Comparison of ENCODE assay signal across 6 cellular contexts in the genomic region with DNA sequence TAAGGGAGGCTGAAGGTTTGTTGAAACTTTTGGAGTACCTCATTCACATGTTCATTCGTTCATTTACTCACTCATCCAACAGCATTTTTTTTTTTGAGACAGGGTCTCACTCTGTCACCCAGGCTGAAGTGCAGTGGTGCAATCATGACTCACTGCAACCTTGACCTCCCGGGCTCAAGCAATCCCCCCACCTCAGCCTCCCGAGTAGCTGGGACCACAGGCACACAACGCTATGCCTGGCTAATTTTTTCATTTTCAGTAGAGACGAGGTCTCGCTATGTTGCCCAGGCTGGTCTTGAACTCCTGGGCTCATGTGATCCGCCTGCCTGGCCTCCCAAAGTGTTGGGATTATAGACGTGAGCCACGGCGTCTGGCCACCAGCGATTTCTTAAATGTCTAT. TPM values are rescaled to one million over a fixed set of nuclear protein-coding genes. Genes with fewer than 3 reads are reported as not detected.
DNase-seq lines count a peak whose midpoint lies in the region; ATAC-seq and TF ChIP-seq lines count a peak whose summit lies in the region.
"Not testable (repeated sequence)": the region's sequence is repeated elsewhere in the genome, so short reads cannot be mapped to it uniquely, and the experiment has no call there.
"Had no signal": no experiment of that assay in that cellular context is flagged by ENCODE, and none has a peak within 500 bp of the region (broad histone marks: within the 10 kb centered on the region; RNA-seq: fewer than 3 reads in every experiment).

No MANE protein-coding gene starts in this region.

- peak overlapping the region; percentile 25 for H3K27ac Mint-ChIP-seq in activated CD4-positive, alpha-beta T cell treated with anti-CD3 and anti-CD28 coated beads for 36 hours
- H3K27ac Mint-ChIP-seq in glutamatergic neuron (ENCODE audit: unreplicated experiment), result peak overlapping the region; percentile 38
- H3K27ac Mint-ChIP-seq in nephron progenitor cell, result peak overlapping the region; percentile 71

- not testable (repeated sequence) for H3K27me3 Mint-ChIP-seq in activated CD4-positive, alpha-beta T cell treated with anti-CD3 and anti-CD28 coated beads for 36 hours; glutamatergic neuron (ENCODE audit: unreplicated experiment); nephron progenitor cell (ENCODE audit: low read depth, poor library complexity)

- H3K36me3 Mint-ChIP-seq in activated CD4-positive, alpha-beta T cell treated with anti-CD3 and anti-CD28 coated beads for 36 hours (ENCODE audit: low read depth); glutamatergic neuron (ENCODE audit: unreplicated experiment); nephron progenitor cell (ENCODE audit: low read depth): not testable (repeated sequence)

- TF ChIP-seq CTCF in NB4 (IDR thresholded peaks at IDR 0.05; ENCODE audit: low read depth, low read length); glutamatergic neuron (IDR thresholded peaks at IDR 0.05; ENCODE audit: partially characterized antibody, unreplicated experiment); nephron progenitor cell (IDR thresholded peaks at IDR 0.05): not testable (repeated sequence)

- not testable (repeated sequence) for H3K4me3 Mint-ChIP-seq in activated CD4-positive, alpha-beta T cell treated with anti-CD3 and anti-CD28 coated beads for 36 hours; glutamatergic neuron (ENCODE audit: unreplicated experiment); nephron progenitor cell

- not testable (repeated sequence) for H3K4me3 ChIP-seq in NB4 (ENCODE audit: low read depth, low read length)

- DNase-seq in NB4 (ENCODE audit: low read depth) (peak; percentile 27), posterior vena cava (ENCODE audit: low spot score) (peak; percentile 30)
- DNase-seq in activated CD4-positive, alpha-beta T cell treated with anti-CD3 and anti-CD28 coated beads for 36 hours; glutamatergic neuron; nephron progenitor cell: not testable (repeated sequence)

- intact Hi-C loops in activated CD4-positive, alpha-beta T cell treated with anti-CD3 and anti-CD28 coated beads for 36 hours (cut with DNase I, micrococcal nuclease); posterior vena cava (cut with DNase I): not testable (repeated sequence)

- not testable (repeated sequence) for H3K4me1 Mint-ChIP-seq in activated CD4-positive, alpha-beta T cell treated with anti-CD3 and anti-CD28 coated beads for 36 hours; glutamatergic neuron (ENCODE audit: low read depth, unreplicated experiment); nephron progenitor cell

- CTCF ChIA-PET in activated CD4-positive, alpha-beta T cell treated with anti-CD3 and anti-CD28 coated beads for 36 hours (lab: Charles Lee), result not testable (repeated sequence)

- not testable (repeated sequence) for H3K9me3 Mint-ChIP-seq in activated CD4-positive, alpha-beta T cell treated with anti-CD3 and anti-CD28 coated beads for 36 hours (ENCODE audit: low read depth); glutamatergic neuron (ENCODE audit: unreplicated experiment)
- peaks cover 42% of the 10 kb centered on the region for H3K9me3 Mint-ChIP-seq in nephron progenitor cell

- not testable (repeated sequence) for TF ChIP-seq POLR2A in NB4 (IDR thresholded peaks at IDR 0.05; ENCODE audit: extremely low read depth, insufficient read length)

- POLR2A ChIA-PET in activated CD4-positive, alpha-beta T cell treated with anti-CD3 and anti-CD28 coated beads for 36 hours (lab: Charles Lee), result not testable (repeated sequence)

- not testable (repeated sequence) for ATAC-seq in activated CD4-positive, alpha-beta T cell treated with anti-CD3 and anti-CD28 coated beads for 36 hours

RNA-seq across cellular contexts. Expression of a gene that starts 15.4 kb away (rescaled TPM):
- total RNA-seq in activated CD4-positive, alpha-beta T cell treated with anti-CD3 and anti-CD28 coated beads for 36 hours, result 100 to 1,000 TPM in 1 of 2 experiments, 10 to 100 TPM in 1; 85.9 to 102 TPM
- 2.6 TPM for total RNA-seq in glutamatergic neuron (ENCODE audit: unreplicated experiment)
- total RNA-seq in posterior vena cava, result 10 to 100 TPM in 1 of 2 donors, 1 to 10 TPM in 1; 7.3 to 12.2 TPM
- total RNA-seq: Calu3 had no signal

RNA-seq across cellular contexts. Expression of a gene that starts 28.3 kb away (rescaled TPM):
- 10 to 100 TPM; 30.8 to 31.7 TPM for total RNA-seq in activated CD4-positive, alpha-beta T cell treated with anti-CD3 and anti-CD28 coated beads for 36 hours
- total RNA-seq in glutamatergic neuron (ENCODE audit: unreplicated experiment) (4.7 TPM), posterior vena cava (1 to 10 TPM; 3.8 to 4.5 TPM)

Comparison
In these comparisons a context has a peak if more than half of its experiments do, and no peak if none do; other contexts are left out.
1. RNA of a gene that starts 15.4 kb away (total RNA-seq): 85.9 to 102 TPM in activated CD4-positive, alpha-beta T cell treated with anti-CD3 and anti-CD28 coated beads for 36 hours; 7.3 to 12.2 TPM in posterior vena cava and 2.6 TPM in glutamatergic neuron (single experiment); every median in the first group is over 4 times any median in the second.
2. Peak in every context shown above with its lines, with median percentiles within 50 percentile points of each other: H3K27ac Mint-ChIP-seq.